18 cellular contexts compared by ENCODE assay signal in genomic region chr2:105600949-105601708, GRCh38.
"Had no signal": no experiment of that assay in that cellular context is flagged by ENCODE, and none has a peak within 500 bp of the region (broad histone marks: within the 10 kb centered on the region; RNA-seq: fewer than 3 reads in every experiment).

No MANE protein-coding gene starts in this region.

- H3K27ac Mint-ChIP-seq: activated CD4-positive, alpha-beta memory T cell treated with anti-CD3 and anti-CD28 coated beads, Interleukin-2, amount 10 ng/mL, durations not matched to agents 7 days and 5 days; activated CD8-positive, alpha-beta memory T cell treated with anti-CD3 and anti-CD28 coated beads, Interleukin-2, amount 10 ng/mL, durations not matched to agents 7 days and 5 days; activated naive CD4-positive, alpha-beta T cell treated with anti-CD3 and anti-CD28 coated beads for 36 hours; nephron progenitor cell had no signal

- H3K27me3 ChIP-seq: brain microvascular endothelial cell, heart right ventricle, right atrium auricular region, transverse colon had no signal

- H3K4me3 Mint-ChIP-seq: activated CD4-positive, alpha-beta memory T cell treated with anti-CD3 and anti-CD28 coated beads, Interleukin-2, amount 10 ng/mL, durations not matched to agents 7 days and 5 days; activated CD8-positive, alpha-beta memory T cell treated with anti-CD3 and anti-CD28 coated beads, Interleukin-2, amount 10 ng/mL, durations not matched to agents 7 days and 5 days; activated naive CD4-positive, alpha-beta T cell treated with anti-CD3 and anti-CD28 coated beads for 36 hours; activated T-cell treated with anti-CD3 and anti-CD28 coated beads, Interleukin-2, amount 50 U/mL, for 4 hours; central memory CD8-positive, alpha-beta T cell; nephron progenitor cell had no signal

- H3K27me3 Mint-ChIP-seq: central memory CD8-positive, alpha-beta T cell had no signal

- H3K4me1 Mint-ChIP-seq: activated CD4-positive, alpha-beta memory T cell treated with anti-CD3 and anti-CD28 coated beads, Interleukin-2, amount 10 ng/mL, durations not matched to agents 7 days and 5 days; activated CD8-positive, alpha-beta memory T cell treated with anti-CD3 and anti-CD28 coated beads, Interleukin-2, amount 10 ng/mL, durations not matched to agents 7 days and 5 days; central memory CD8-positive, alpha-beta T cell; nephron progenitor cell had no signal

- H3K36me3 Mint-ChIP-seq: activated CD8-positive, alpha-beta memory T cell treated with anti-CD3 and anti-CD28 coated beads, Interleukin-2, amount 10 ng/mL, durations not matched to agents 7 days and 5 days had no signal

- H3K27ac ChIP-seq: brain microvascular endothelial cell, coronary artery, heart right ventricle, right atrium auricular region, transverse colon had no signal

- DNase-seq: activated CD4-positive, alpha-beta memory T cell treated with anti-CD3 and anti-CD28 coated beads, Interleukin-2, amount 10 ng/mL, durations not matched to agents 7 days and 5 days; activated CD4-positive, alpha-beta T cell treated with anti-CD3 and anti-CD28 coated beads for 48 hours; activated CD4-positive, CD25-positive, alpha-beta regulatory T cell; activated CD8-positive, alpha-beta memory T cell treated with anti-CD3 and anti-CD28 coated beads, Interleukin-2, amount 10 ng/mL, durations not matched to agents 7 days and 5 days; activated naive CD4-positive, alpha-beta T cell treated with anti-CD3 and anti-CD28 coated beads for 36 hours; activated T-cell treated with anti-CD3 and anti-CD28 coated beads, Interleukin-2, amount 50 U/mL, for 4 hours; anterior cingulate cortex; brain microvascular endothelial cell; heart right ventricle; left colon; midbrain; nephron progenitor cell; stimulated activated naive CD8-positive, alpha-beta T cell treated with anti-CD3 and anti-CD28 coated beads, Interleukin-15, Interleukin-2, amounts not matched to agents 100 U/mL and 50 U/mL, for 24 hours; transverse colon had no signal

- H3K4me3 ChIP-seq: coronary artery, heart right ventricle, lung, right atrium auricular region, transverse colon had no signal

- H3K9me3 ChIP-seq: heart right ventricle, right atrium auricular region, transverse colon had no signal

- H3K9me3 Mint-ChIP-seq: activated CD4-positive, alpha-beta memory T cell treated with anti-CD3 and anti-CD28 coated beads, Interleukin-2, amount 10 ng/mL, durations not matched to agents 7 days and 5 days; activated naive CD4-positive, alpha-beta T cell treated with anti-CD3 and anti-CD28 coated beads for 36 hours; activated T-cell treated with anti-CD3 and anti-CD28 coated beads, Interleukin-2, amount 50 U/mL, for 4 hours; central memory CD8-positive, alpha-beta T cell; nephron progenitor cell had no signal

- H3K36me3 ChIP-seq: brain microvascular endothelial cell, heart right ventricle, right atrium auricular region, transverse colon had no signal
